Comparison of ENCODE assay signal across 8 cellular contexts in genomic region chr11:16820324-16821092, GRCh38.
DNase-seq lines count a peak whose midpoint lies in the region; ATAC-seq and TF ChIP-seq lines count a peak whose summit lies in the region.

No MANE protein-coding gene starts in this region.

- peak; percentile 86 for DNase-seq in AG20443 (ENCODE audit: low spot score)
- DNase-seq in NCI-H226, result peak; percentile 92
- DNase-seq in activated CD4-positive, alpha-beta T cell treated with anti-CD3 and anti-CD28 coated beads for 24 hours (ENCODE audit: low read depth in 2 of 2), result peak; percentile 66
- peak; percentile 80 for DNase-seq in coronary artery (ENCODE audit: low spot score)
- peak; percentile 80 to 92 for DNase-seq in lower leg skin (ENCODE audit: low spot score in 2 of 2)
- peak; percentile 27 for DNase-seq in stimulated activated CD8-positive, alpha-beta memory T cell treated with anti-CD3 and anti-CD28 coated beads, Interleukin-12 subunit alpha, Interleukin-12 subunit beta, amount 100 ng/mL, for 1 hour (ENCODE audit: low read depth)

- no peak overlapping the region for H3K27ac ChIP-seq in coronary artery

- WGBS in lower leg skin, 2 donors, result 29 to 30% methylated on average over 8 of the region's 8 CpGs

- intact Hi-C loops in lower leg skin (cut with DNase I; ENCODE audit: low total_unique reads), result no loop called here

- H3K4me3 ChIP-seq in coronary artery, result no peak overlapping the region
- no peak overlapping the region for H3K4me3 ChIP-seq in lower leg skin (ENCODE audit: low read depth, poor library complexity, severe bottlenecking)

- peak; percentile 76 for TF ChIP-seq CTCF in coronary artery (IDR thresholded peaks at IDR 0.05)
- TF ChIP-seq CTCF in lower leg skin (IDR thresholded peaks at IDR 0.05), result peak in 1 of 3 donors; percentile 35

- no peak for TF ChIP-seq POLR2A in lower leg skin (IDR thresholded peaks at IDR 0.05)

- peak; percentile 73 for ATAC-seq in GM18870 (IDR thresholded peaks at IDR 0.05; ENCODE audit: unreplicated experiment)
- ATAC-seq in HG03108 (IDR thresholded peaks at IDR 0.05; ENCODE audit: unreplicated experiment), result peak; percentile 84

Comparison
In these comparisons a context has a peak if more than half of its experiments do, and no peak if none do; other contexts are left out.
1. DNase-seq: peak in every context shown above with its lines; median percentile 92 in NCI-H226; 86 in AG20443; 86 in lower leg skin; 80 in coronary artery; 66 in activated CD4-positive, alpha-beta T cell treated with anti-CD3 and anti-CD28 coated beads for 24 hours; 27 in stimulated activated CD8-positive, alpha-beta memory T cell treated with anti-CD3 and anti-CD28 coated beads, Interleukin-12 subunit alpha, Interleukin-12 subunit beta, amount 100 ng/mL, for 1 hour.